Comparison of ENCODE assay signal across 1 cellular context in genomic region chr17:80544655-80545498, GRCh38.
TF ChIP-seq lines count a peak whose summit lies in the region.

RPTOR (plus strand) TSS chr17:80544838; CDS start chr17:80545630, 792 bp downstream.

TF ChIP-seq in A549, 52 proteins besides CTCF, POLR2A, EP300 and RAD21 (continued from another document):
- TF ChIP-seq MYC (IDR thresholded peaks at IDR 0.05; ENCODE audit: borderline replicate concordance, low read length) (peak; percentile 90), RFX5 (IDR thresholded peaks at IDR 0.05) (no peak), RCOR1 (IDR thresholded peaks at IDR 0.05; ENCODE audit: low read depth, low read length) (no peak), MAZ (IDR thresholded peaks at IDR 0.05; ENCODE audit: borderline replicate concordance, low read depth, low read length) (no peak), ZFP36 (IDR thresholded peaks at IDR 0.05; ENCODE audit: borderline replicate concordance, partially characterized antibody) (no peak), HOXA7 (CRISPR knock-in tag; IDR thresholded peaks at IDR 0.05) (0 out of 2 replicates have a peak, but pooled peaks have one; percentile 24), SMC3 (IDR thresholded peaks at IDR 0.05) (peak; percentile 25; the same call in 1 of the 3 replicates), POLR2AphosphoS2 (conservative IDR thresholded peaks at IDR 0.05; ENCODE audit: low read length) (no peak), RARB (CRISPR knock-in tag; IDR thresholded peaks at IDR 0.05) (0 out of 2 replicates have a peak, but pooled peaks have one; percentile 38), HOXB5 (CRISPR knock-in tag; IDR thresholded peaks at IDR 0.05) (peak; percentile 82; the same call in 1 of the 2 replicates), KDM5A (IDR thresholded peaks at IDR 0.05) (peak; percentile 99), REST (IDR thresholded peaks at IDR 0.05) (peak; percentile 35; the same call in 1 of the 2 replicates), PHF8 (IDR thresholded peaks at IDR 0.05; ENCODE audit: borderline replicate concordance, low read depth) (peak; percentile 97), JUNB (IDR thresholded peaks at IDR 0.05) (no peak), HOXB13 (CRISPR knock-in tag; IDR thresholded peaks at IDR 0.05; ENCODE audit: low read depth) (0 out of 2 replicates have a peak, but pooled peaks have one; percentile 48), TFCP2L1 (CRISPR knock-in tag; IDR thresholded peaks at IDR 0.05) (no peak), MAX (IDR thresholded peaks at IDR 0.05) (peak; percentile 96), PBX3 (IDR thresholded peaks at IDR 0.05) (peak; percentile 72), ELK1 (IDR thresholded peaks at IDR 0.05; ENCODE audit: low read depth, low read length) (no peak), JUN (IDR thresholded peaks at IDR 0.05) (peak; percentile 88 to 95)
